In genomic region chr6:1771324-1771723, GRCh38 we compare ENCODE assay signal across 8 cellular contexts.
DNase-seq lines count a peak whose midpoint lies in the region; ATAC-seq, FAIRE-seq and TF ChIP-seq lines count a peak whose summit lies in the region.

No MANE protein-coding gene starts in this region.

- H3K9ac ChIP-seq in Karpas-422 (ENCODE audit: low read length): no peak overlapping the region

- ATAC-seq in activated T-cell treated with anti-CD3 and anti-CD28 coated beads, Interleukin-2, amount 50 U/mL, for 72 hours (replicated peaks in 1 of 2): peak; percentile 91 to 95

- H3K4me1 ChIP-seq in Karpas-422 (ENCODE audit: low read length): no peaks in the 10 kb centered on the region

- no peaks in the 10 kb centered on the region for H3K36me3 ChIP-seq in Karpas-422 (ENCODE audit: insufficient read depth, low read length)

- H3K27me3 Mint-ChIP-seq in activated T-cell treated with anti-CD3 and anti-CD28 coated beads, Interleukin-2, amount 50 U/mL, for 72 hours (ENCODE audit: low read depth): no peaks in the 10 kb centered on the region
- no peaks in the 10 kb centered on the region for H3K27me3 Mint-ChIP-seq in mesothelial cell of epicardium (ENCODE audit: low read depth)

- H3K4me3 Mint-ChIP-seq in activated T-cell treated with anti-CD3 and anti-CD28 coated beads, Interleukin-2, amount 50 U/mL, for 72 hours: peak overlapping the region; percentile 37 to 48
- H3K4me3 Mint-ChIP-seq in mesothelial cell of epicardium: no peak overlapping the region

- TF ChIP-seq CTCF in mesothelial cell of epicardium (IDR thresholded peaks at IDR 0.05; ENCODE audit: unreplicated experiment): no peak

- peak overlapping the region; percentile 29 for H3K27ac Mint-ChIP-seq in activated T-cell treated with anti-CD3 and anti-CD28 coated beads, Interleukin-2, amount 50 U/mL, for 72 hours
- no peak overlapping the region for H3K27ac Mint-ChIP-seq in mesothelial cell of epicardium

- H3K9me2 ChIP-seq in Karpas-422 (replicated peaks; ENCODE audit: insufficient read depth, low read length): no peaks in the 10 kb centered on the region

- no peak overlapping the region for H3K27ac ChIP-seq in Karpas-422 (ENCODE audit: low read length)

- H3K9me3 ChIP-seq in Karpas-422 (ENCODE audit: low read length): no peaks in the 10 kb centered on the region

- no peak overlapping the region for H3K4me3 ChIP-seq in Karpas-422 (ENCODE audit: low read length)

- no peak for DNase-seq in H54 (ENCODE audit: insufficient read length, low spot score)
- peak; percentile 57 to 81 for DNase-seq in NCI-H2081 (lab: John Stamatoyannopoulos, UW)
- peak; percentile 69 to 76 for DNase-seq in activated T-cell treated with anti-CD3 and anti-CD28 coated beads, Interleukin-2, amount 50 U/mL, for 72 hours
- peak; percentile 37 for DNase-seq in pulmonary artery endothelial cell (ENCODE audit: low read depth, low spot score)
- no peak for DNase-seq in Karpas-422
- DNase-seq in head of caudate nucleus: no peak
- DNase-seq in mesothelial cell of epicardium (ENCODE audit: low spot score in 2 of 2, unreplicated experiment in 2 of 2): no peak
- DNase-seq in NOMO-1 (lab: John Stamatoyannopoulos, UW; ENCODE audit: unreplicated experiment in 2 of 2): no peak

- H3K9me3 Mint-ChIP-seq in activated T-cell treated with anti-CD3 and anti-CD28 coated beads, Interleukin-2, amount 50 U/mL, for 72 hours: no peaks in the 10 kb centered on the region
- no peaks in the 10 kb centered on the region for H3K9me3 Mint-ChIP-seq in mesothelial cell of epicardium

- H2AFZ ChIP-seq in Karpas-422 (ENCODE audit: low read length): no peak overlapping the region

- no peaks in the 10 kb centered on the region for H3K27me3 ChIP-seq in Karpas-422 (ENCODE audit: low read length)

- H4K20me1 ChIP-seq in Karpas-422 (ENCODE audit: insufficient read depth, low read depth, low read length): 0 out of 2 replicates have a peak, but pooled peaks cover 4% of the 10 kb centered on the region

- peak; percentile 58 for FAIRE-seq in H54 (lab: Jason Lieb, UNC)

- no peaks in the 10 kb centered on the region for H3K36me3 Mint-ChIP-seq in activated T-cell treated with anti-CD3 and anti-CD28 coated beads, Interleukin-2, amount 50 U/mL, for 72 hours (ENCODE audit: insufficient read depth in 2 of 2)
- H3K36me3 Mint-ChIP-seq in mesothelial cell of epicardium: no peaks in the 10 kb centered on the region

- peaks cover 32% of the 10 kb centered on the region for H3K4me1 Mint-ChIP-seq in activated T-cell treated with anti-CD3 and anti-CD28 coated beads, Interleukin-2, amount 50 U/mL, for 72 hours (ENCODE audit: low read depth)
- peaks cover 82% of the 10 kb centered on the region for H3K4me1 Mint-ChIP-seq in mesothelial cell of epicardium

- TF ChIP-seq POLR2A in H54 (IDR thresholded peaks at IDR 0.05; ENCODE audit: low read depth, low read length): no peak

- no peak overlapping the region for H3K4me2 ChIP-seq in Karpas-422 (ENCODE audit: low read depth, low read length, poor library complexity, severe bottlenecking)

- H3K79me2 ChIP-seq in Karpas-422 (ENCODE audit: low read length): no peaks in the 10 kb centered on the region

- intact Hi-C loops in head of caudate nucleus (cut with DNase I): no loop called here

Comparison
In these comparisons a context has a peak if more than half of its experiments do, and no peak if none do; other contexts are left out.
1. DNase-seq: peak in NCI-H2081 (2 of 2), activated T-cell treated with anti-CD3 and anti-CD28 coated beads, Interleukin-2, amount 50 U/mL, for 72 hours (2 of 2) and pulmonary artery endothelial cell (single experiment); none in H54 (single experiment), Karpas-422 (single experiment), head of caudate nucleus (0 of 42), mesothelial cell of epicardium (0 of 2) and NOMO-1 (0 of 2).